ENCODE assay signal across 9 cellular contexts in genomic region chr9:70113403-70114022, GRCh38.
DNase-seq lines count a peak whose midpoint lies in the region; ATAC-seq and TF ChIP-seq lines count a peak whose summit lies in the region.
"Had no signal": no experiment of that assay in that cellular context is flagged by ENCODE, and none has a peak within 500 bp of the region (broad histone marks: within the 10 kb centered on the region; RNA-seq: fewer than 3 reads in every experiment).

No MANE protein-coding gene starts in this region.

- POLR2A ChIA-PET in IMR-90 (lab: Charles Lee; ENCODE audit: unreplicated experiment) = no interaction called here

- no peak overlapping the region for H3K27ac ChIP-seq in IMR-90 (ENCODE audit: insufficient read depth, low read length)
- H3K27ac ChIP-seq in RWPE2 (ENCODE audit: poor library complexity, severe bottlenecking) = peak overlapping the region; percentile 68

- H3K4ac ChIP-seq in IMR-90 (ENCODE audit: low read depth, low read length) = 0 out of 2 replicates have a peak overlapping the region, but pooled peaks have one; percentile 47

- BruUV-seq in IMR-90 (replicated peaks; lab: Mats Ljungman, UMichigan) = no TSS peak

- H4K20me1 ChIP-seq in IMR-90 (ENCODE audit: insufficient read depth, low read length) = no peaks in the 10 kb centered on the region

- peak overlapping the region; percentile 78; the same call in 1 of the 3 replicates for H2BK15ac ChIP-seq in IMR-90 (ENCODE audit: low read depth, low read length)

- no CpG with 5 or more reads among the region's 4 CpGs for WGBS in IMR-90 (ENCODE audit: extremely low coverage in 2 of 2, insufficient read length in 1 of 2), 2 experiments

- no peaks in the 10 kb centered on the region for H3K27me3 ChIP-seq in IMR-90 (ENCODE audit: control insufficient read depth, insufficient read depth, low read length)
- H3K27me3 ChIP-seq in RWPE2 (ENCODE audit: insufficient read depth, poor library complexity, severe bottlenecking) = no peaks in the 10 kb centered on the region

- H2BK20ac ChIP-seq in IMR-90 (ENCODE audit: low read depth, low read length) = peak overlapping the region; percentile 81; the same call in 1 of the 2 replicates

- TF ChIP-seq RAD21 in IMR-90 (IDR thresholded peaks at IDR 0.05; ENCODE audit: low read length) = peak; percentile 82

- dilution Hi-C loops in IMR-90 (cut with HindIII; ENCODE audit: low sequenced_read_pairs, unreplicated experiment) = no loop called here

- H2BK5ac ChIP-seq in IMR-90 (ENCODE audit: low read depth, low read length, poor library complexity, severe bottlenecking) = no peak overlapping the region

- H3K36me3 ChIP-seq in IMR-90 (ENCODE audit: control insufficient read depth, insufficient read depth, low read length) = no peaks in the 10 kb centered on the region
- no peaks in the 10 kb centered on the region for H3K36me3 ChIP-seq in RWPE2 (ENCODE audit: low read depth)
- no peaks in the 10 kb centered on the region for H3K36me3 ChIP-seq in mucosa of descending colon (ENCODE audit: low read depth)

- H2BK120ac ChIP-seq in IMR-90 (ENCODE audit: low read depth, low read length) = peak overlapping the region; percentile 76; the same call in 1 of the 2 replicates

- in situ Hi-C loops in IMR-90 (cut with MboI; ENCODE audit: low sequenced_read_pairs) = loop anchor here (5.0 to 25.0 kb wide), 3 partner anchors 111 to 701 kb away; no protein-coding TSS in a partner anchor

- no peak overlapping the region for H3K18ac ChIP-seq in IMR-90 (ENCODE audit: low read depth, low read length)

- no peak overlapping the region for H3K56ac ChIP-seq in IMR-90 (ENCODE audit: extremely low read depth, insufficient read depth, low read length)

- no peak overlapping the region for H2AK5ac ChIP-seq in IMR-90 (ENCODE audit: low read depth, low read length)

- intact Hi-C loops in IMR-90 (cut with micrococcal nuclease) (loop anchor here (1.0 to 10.0 kb wide), 3 partner anchors 369 to 689 kb away; partner anchors contain the start of gene APBA1), mucosa of descending colon (cut with DNase I, micrococcal nuclease) (loop anchor here in 1 of 2 donors (5.0 to 10.0 kb wide), 2 partner anchors 69 to 141 kb away; partner anchors contain the start of gene MAMDC2)

- no peak for TF ChIP-seq POLR2A in IMR-90 (IDR thresholded peaks at IDR 0.05; ENCODE audit: low read depth, low read length)

- CTCF ChIA-PET in IMR-90 (lab: Yijun Ruan, JAX) = interaction anchor here (0.6 to 7.6 kb wide), 21 partner anchors 11 to 489 kb away, joined by 3 to 121 read pairs (median 3); no protein-coding TSS in a partner anchor

- H4K8ac ChIP-seq in IMR-90 (ENCODE audit: low read depth in 2 of 2, low read length in 2 of 2) = peak overlapping the region in 1 of 2 experiments; percentile 66; a peak in 2 of 4 replicates

- peak; percentile 77 for TF ChIP-seq CTCF in IMR-90 (conservative IDR thresholded peaks at IDR 0.05; ENCODE audit: low read depth, low read length)
- TF ChIP-seq CTCF in RWPE2 (IDR thresholded peaks at IDR 0.05; ENCODE audit: poor library complexity, severe bottlenecking) = peak; percentile 81
- TF ChIP-seq CTCF in epithelial cell of esophagus (IDR thresholded peaks at IDR 0.05; ENCODE audit: insufficient read depth, low read depth, low read length, missing control alignments) = peak; percentile 92
- TF ChIP-seq CTCF in mucosa of descending colon (IDR thresholded peaks at IDR 0.05) = peak; percentile 56

- H4K91ac ChIP-seq in IMR-90 (ENCODE audit: insufficient read depth, low read depth, low read length) = peak overlapping the region; percentile 14; the same call in 1 of the 2 replicates

- peaks cover 12% of the 10 kb centered on the region for H3K9me1 ChIP-seq in IMR-90 (ENCODE audit: insufficient read depth, low read length)

- peak overlapping the region; percentile 16 for H2AFZ ChIP-seq in IMR-90 (replicated peaks; ENCODE audit: low read length, poor library complexity)

- H2AK9ac ChIP-seq in IMR-90 (replicated peaks; ENCODE audit: low read depth, low read length, poor library complexity) = no peak overlapping the region

- H4K5ac ChIP-seq in IMR-90 (ENCODE audit: low read depth, low read length) = no peak overlapping the region

- H3K9ac ChIP-seq in IMR-90 (ENCODE audit: low read depth, low read length) = no peak overlapping the region

- H3K9me3 ChIP-seq in IMR-90 (ENCODE audit: control insufficient read depth, insufficient read depth, low read length) (no peaks in the 10 kb centered on the region), RWPE2 (ENCODE audit: severe bottlenecking) (no peaks in the 10 kb centered on the region), mucosa of descending colon (no peaks in the 10 kb centered on the region)

- peak; percentile 64 for DNase-seq in DMS53 (lab: John Stamatoyannopoulos, UW)
- peak; percentile 72 for DNase-seq in IMR-90
- DNase-seq in RWPE2 (ENCODE audit: low spot score) = no peak
- peak; percentile 79 for DNase-seq in epithelial cell of esophagus (ENCODE audit: low read depth)
- peak in 2 of 3 donors; percentile 51 to 69 for DNase-seq in mucosa of descending colon
- DNase-seq in stimulated activated naive CD4-positive, alpha-beta T cell treated with Interleukin-2 at 50 U/mL for 16 hours (lab: John Stamatoyannopoulos, UW) = no peak
- DNase-seq: activated B cell treated with CpG ODN at 0.5 μM for 24 hours had no signal

- peaks cover 7% of the 10 kb centered on the region; the same call in 1 of the 2 replicates for H3K4me1 ChIP-seq in IMR-90 (ENCODE audit: control insufficient read depth, insufficient read depth, low read length)
- peaks cover 36% of the 10 kb centered on the region for H3K4me1 ChIP-seq in RWPE2 (ENCODE audit: insufficient read depth, poor library complexity, severe bottlenecking)
- peaks cover 3% of the 10 kb centered on the region for H3K4me1 ChIP-seq in mucosa of descending colon (ENCODE audit: low read depth)

- ATAC-seq in GM19372 (IDR thresholded peaks at IDR 0.05; ENCODE audit: low read depth, unreplicated experiment) (peak; percentile 58), IMR-90 (ENCODE audit: low read depth) (peak; percentile 76), RWPE2 (ENCODE audit: low read depth) (peak; percentile 18; the same call in 1 of the 3 replicates), mucosa of descending colon (peak; percentile 70), HG03025 (IDR thresholded peaks at IDR 0.05; ENCODE audit: low FRiP score, unreplicated experiment) (no peak)

- H3K79me1 ChIP-seq in IMR-90 (ENCODE audit: low read depth in 1 of 2, low read length in 2 of 2) = no peaks in the 10 kb centered on the region

- H3K23ac ChIP-seq in IMR-90 (ENCODE audit: low read depth, low read length) = no peak overlapping the region

- no peak overlapping the region for H3K4me2 ChIP-seq in IMR-90 (ENCODE audit: low read depth, low read length)

- peak overlapping the region; percentile 49 for H3K14ac ChIP-seq in IMR-90 (replicated peaks; ENCODE audit: low read depth, low read length)

- H3K4me3 ChIP-seq in IMR-90 (ENCODE audit: insufficient read depth, low read depth, low read length) = no peak overlapping the region
- H3K4me3 ChIP-seq in RWPE2 (ENCODE audit: severe bottlenecking) = no peak overlapping the region
- no peak overlapping the region for H3K4me3 ChIP-seq in epithelial cell of esophagus (ENCODE audit: low read length)
- H3K4me3 ChIP-seq in mucosa of descending colon = no peak overlapping the region

TF ChIP-seq in IMR-90, 13 proteins besides CTCF, POLR2A, EP300 and RAD21:
- TF ChIP-seq BHLHE40 (IDR thresholded peaks at IDR 0.05; ENCODE audit: low read depth, low read length) = no peak
- peak; percentile 71 for TF ChIP-seq SMC3 (IDR thresholded peaks at IDR 0.05; ENCODE audit: low read depth, low read length)
- TF ChIP-seq CEBPB (IDR thresholded peaks at IDR 0.05; ENCODE audit: low read depth, low read length) = peak; percentile 52
TF ChIP-seq in IMR-90: peak in this region for 2.

Comparison
In these comparisons a context has a peak if more than half of its experiments do, and no peak if none do; other contexts are left out.
1. DNase-seq: peak in DMS53 (single experiment), IMR-90 (single experiment), epithelial cell of esophagus (single experiment) and mucosa of descending colon (2 of 3); none in RWPE2 (single experiment) and stimulated activated naive CD4-positive, alpha-beta T cell treated with Interleukin-2 at 50 U/mL for 16 hours (single experiment).
2. Peak in every context shown above with its lines, with median percentiles within 50 percentile points of each other: CTCF ChIP-seq.